Comparison of ENCODE assay signal across 1 cellular context in the genomic region with DNA sequence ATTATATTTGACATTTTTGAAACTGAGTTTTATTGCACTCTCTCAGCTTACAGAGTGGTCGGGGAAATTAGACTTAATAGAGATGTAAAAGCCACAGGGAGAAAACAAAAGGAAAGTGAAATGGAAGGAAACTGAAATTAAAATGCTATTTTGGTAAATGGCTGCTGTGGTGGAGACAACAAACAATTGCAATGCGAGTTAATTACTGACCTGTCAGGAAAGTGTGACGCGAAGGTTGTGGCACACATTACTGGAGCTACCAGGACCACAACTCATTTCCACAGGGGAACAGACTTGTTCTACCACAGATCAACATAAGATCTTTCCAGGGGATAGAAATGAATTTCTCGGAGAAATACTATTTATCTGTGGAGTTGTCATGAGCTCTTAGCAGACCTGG.
TF ChIP-seq lines count a peak whose summit lies in the region.

No MANE protein-coding gene starts in this region.

TF ChIP-seq in GM12878, 131 proteins besides CTCF, POLR2A, EP300 and RAD21 (continued from another document):
- TF ChIP-seq, protein P1, sequence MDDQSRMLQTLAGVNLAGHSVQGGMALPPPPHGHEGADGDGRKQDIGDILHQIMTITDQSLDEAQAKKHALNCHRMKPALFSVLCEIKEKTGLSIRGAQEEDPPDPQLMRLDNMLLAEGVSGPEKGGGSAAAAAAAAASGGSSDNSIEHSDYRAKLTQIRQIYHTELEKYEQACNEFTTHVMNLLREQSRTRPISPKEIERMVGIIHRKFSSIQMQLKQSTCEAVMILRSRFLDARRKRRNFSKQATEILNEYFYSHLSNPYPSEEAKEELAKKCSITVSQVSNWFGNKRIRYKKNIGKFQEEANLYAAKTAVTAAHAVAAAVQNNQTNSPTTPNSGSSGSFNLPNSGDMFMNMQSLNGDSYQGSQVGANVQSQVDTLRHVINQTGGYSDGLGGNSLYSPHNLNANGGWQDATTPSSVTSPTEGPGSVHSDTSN (IDR thresholded peaks at IDR 0.05; ENCODE audit: insufficient replicate concordance, low read depth, low read length): no peak
- TF ChIP-seq, protein P2, sequence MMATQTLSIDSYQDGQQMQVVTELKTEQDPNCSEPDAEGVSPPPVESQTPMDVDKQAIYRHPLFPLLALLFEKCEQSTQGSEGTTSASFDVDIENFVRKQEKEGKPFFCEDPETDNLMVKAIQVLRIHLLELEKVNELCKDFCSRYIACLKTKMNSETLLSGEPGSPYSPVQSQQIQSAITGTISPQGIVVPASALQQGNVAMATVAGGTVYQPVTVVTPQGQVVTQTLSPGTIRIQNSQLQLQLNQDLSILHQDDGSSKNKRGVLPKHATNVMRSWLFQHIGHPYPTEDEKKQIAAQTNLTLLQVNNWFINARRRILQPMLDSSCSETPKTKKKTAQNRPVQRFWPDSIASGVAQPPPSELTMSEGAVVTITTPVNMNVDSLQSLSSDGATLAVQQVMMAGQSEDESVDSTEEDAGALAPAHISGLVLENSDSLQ (IDR thresholded peaks at IDR 0.05): peak; percentile 55
- no peak for TF ChIP-seq CBFB (IDR thresholded peaks at IDR 0.05; ENCODE audit: low read depth)
- no peak for TF ChIP-seq CHD1 (IDR thresholded peaks at IDR 0.05; ENCODE audit: low read depth, low read length)
- no peak for TF ChIP-seq YY1 (IDR thresholded peaks at IDR 0.05; ENCODE audit: low read depth, low read length)
- TF ChIP-seq POLR2AphosphoS2 (IDR thresholded peaks at IDR 0.05; ENCODE audit: low read depth, low read length): no peak
- TF ChIP-seq, protein P3, sequence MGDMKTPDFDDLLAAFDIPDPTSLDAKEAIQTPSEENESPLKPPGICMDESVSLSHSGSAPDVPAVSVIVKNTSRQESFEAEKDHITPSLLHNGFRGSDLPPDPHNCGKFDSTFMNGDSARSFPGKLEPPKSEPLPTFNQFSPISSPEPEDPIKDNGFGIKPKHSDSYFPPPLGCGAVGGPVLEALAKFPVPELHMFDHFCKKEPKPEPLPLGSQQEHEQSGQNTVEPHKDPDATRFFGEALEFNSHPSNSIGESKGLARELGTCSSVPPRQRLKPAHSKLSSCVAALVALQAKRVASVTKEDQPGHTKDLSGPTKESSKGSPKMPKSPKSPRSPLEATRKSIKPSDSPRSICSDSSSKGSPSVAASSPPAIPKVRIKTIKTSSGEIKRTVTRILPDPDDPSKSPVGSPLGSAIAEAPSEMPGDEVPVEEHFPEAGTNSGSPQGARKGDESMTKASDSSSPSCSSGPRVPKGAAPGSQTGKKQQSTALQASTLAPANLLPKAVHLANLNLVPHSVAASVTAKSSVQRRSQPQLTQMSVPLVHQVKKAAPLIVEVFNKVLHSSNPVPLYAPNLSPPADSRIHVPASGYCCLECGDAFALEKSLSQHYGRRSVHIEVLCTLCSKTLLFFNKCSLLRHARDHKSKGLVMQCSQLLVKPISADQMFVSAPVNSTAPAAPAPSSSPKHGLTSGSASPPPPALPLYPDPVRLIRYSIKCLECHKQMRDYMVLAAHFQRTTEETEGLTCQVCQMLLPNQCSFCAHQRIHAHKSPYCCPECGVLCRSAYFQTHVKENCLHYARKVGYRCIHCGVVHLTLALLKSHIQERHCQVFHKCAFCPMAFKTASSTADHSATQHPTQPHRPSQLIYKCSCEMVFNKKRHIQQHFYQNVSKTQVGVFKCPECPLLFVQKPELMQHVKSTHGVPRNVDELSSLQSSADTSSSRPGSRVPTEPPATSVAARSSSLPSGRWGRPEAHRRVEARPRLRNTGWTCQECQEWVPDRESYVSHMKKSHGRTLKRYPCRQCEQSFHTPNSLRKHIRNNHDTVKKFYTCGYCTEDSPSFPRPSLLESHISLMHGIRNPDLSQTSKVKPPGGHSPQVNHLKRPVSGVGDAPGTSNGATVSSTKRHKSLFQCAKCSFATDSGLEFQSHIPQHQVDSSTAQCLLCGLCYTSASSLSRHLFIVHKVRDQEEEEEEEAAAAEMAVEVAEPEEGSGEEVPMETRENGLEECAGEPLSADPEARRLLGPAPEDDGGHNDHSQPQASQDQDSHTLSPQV (IDR thresholded peaks at IDR 0.05): no peak
- TF ChIP-seq TCF12 (IDR thresholded peaks at IDR 0.05; ENCODE audit: low read depth, low read length): no peak
- no peak for TF ChIP-seq KAT2A (conservative IDR thresholded peaks at IDR 0.05; ENCODE audit: control insufficient read depth, low read depth, low read length)
- TF ChIP-seq, protein P4, sequence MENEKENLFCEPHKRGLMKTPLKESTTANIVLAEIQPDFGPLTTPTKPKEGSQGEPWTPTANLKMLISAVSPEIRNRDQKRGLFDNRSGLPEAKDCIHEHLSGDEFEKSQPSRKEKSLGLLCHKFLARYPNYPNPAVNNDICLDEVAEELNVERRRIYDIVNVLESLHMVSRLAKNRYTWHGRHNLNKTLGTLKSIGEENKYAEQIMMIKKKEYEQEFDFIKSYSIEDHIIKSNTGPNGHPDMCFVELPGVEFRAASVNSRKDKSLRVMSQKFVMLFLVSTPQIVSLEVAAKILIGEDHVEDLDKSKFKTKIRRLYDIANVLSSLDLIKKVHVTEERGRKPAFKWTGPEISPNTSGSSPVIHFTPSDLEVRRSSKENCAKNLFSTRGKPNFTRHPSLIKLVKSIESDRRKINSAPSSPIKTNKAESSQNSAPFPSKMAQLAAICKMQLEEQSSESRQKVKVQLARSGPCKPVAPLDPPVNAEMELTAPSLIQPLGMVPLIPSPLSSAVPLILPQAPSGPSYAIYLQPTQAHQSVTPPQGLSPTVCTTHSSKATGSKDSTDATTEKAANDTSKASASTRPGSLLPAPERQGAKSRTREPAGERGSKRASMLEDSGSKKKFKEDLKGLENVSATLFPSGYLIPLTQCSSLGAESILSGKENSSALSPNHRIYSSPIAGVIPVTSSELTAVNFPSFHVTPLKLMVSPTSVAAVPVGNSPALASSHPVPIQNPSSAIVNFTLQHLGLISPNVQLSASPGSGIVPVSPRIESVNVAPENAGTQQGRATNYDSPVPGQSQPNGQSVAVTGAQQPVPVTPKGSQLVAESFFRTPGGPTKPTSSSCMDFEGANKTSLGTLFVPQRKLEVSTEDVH (IDR thresholded peaks at IDR 0.05; ENCODE audit: low read depth, partially characterized antibody): no peak
- TF ChIP-seq PAX5 (IDR thresholded peaks at IDR 0.05; ENCODE audit: borderline replicate concordance, low read depth, low read length): no peak
- TF ChIP-seq, protein P5, sequence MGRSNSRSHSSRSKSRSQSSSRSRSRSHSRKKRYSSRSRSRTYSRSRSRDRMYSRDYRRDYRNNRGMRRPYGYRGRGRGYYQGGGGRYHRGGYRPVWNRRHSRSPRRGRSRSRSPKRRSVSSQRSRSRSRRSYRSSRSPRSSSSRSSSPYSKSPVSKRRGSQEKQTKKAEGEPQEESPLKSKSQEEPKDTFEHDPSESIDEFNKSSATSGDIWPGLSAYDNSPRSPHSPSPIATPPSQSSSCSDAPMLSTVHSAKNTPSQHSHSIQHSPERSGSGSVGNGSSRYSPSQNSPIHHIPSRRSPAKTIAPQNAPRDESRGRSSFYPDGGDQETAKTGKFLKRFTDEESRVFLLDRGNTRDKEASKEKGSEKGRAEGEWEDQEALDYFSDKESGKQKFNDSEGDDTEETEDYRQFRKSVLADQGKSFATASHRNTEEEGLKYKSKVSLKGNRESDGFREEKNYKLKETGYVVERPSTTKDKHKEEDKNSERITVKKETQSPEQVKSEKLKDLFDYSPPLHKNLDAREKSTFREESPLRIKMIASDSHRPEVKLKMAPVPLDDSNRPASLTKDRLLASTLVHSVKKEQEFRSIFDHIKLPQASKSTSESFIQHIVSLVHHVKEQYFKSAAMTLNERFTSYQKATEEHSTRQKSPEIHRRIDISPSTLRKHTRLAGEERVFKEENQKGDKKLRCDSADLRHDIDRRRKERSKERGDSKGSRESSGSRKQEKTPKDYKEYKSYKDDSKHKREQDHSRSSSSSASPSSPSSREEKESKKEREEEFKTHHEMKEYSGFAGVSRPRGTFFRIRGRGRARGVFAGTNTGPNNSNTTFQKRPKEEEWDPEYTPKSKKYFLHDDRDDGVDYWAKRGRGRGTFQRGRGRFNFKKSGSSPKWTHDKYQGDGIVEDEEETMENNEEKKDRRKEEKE (IDR thresholded peaks at IDR 0.05): no peak
- TF ChIP-seq MEF2A (IDR thresholded peaks at IDR 0.05; ENCODE audit: insufficient read depth, low read depth, low read length): peak; percentile 73; the same call in 1 of the 2 replicates
- peak; percentile 72 to 77 for TF ChIP-seq IKZF2 (IDR thresholded peaks at IDR 0.05)
- TF ChIP-seq SMC3 (IDR thresholded peaks at IDR 0.05; ENCODE audit: borderline replicate concordance, low read length): no peak
- TF ChIP-seq, protein P6, sequence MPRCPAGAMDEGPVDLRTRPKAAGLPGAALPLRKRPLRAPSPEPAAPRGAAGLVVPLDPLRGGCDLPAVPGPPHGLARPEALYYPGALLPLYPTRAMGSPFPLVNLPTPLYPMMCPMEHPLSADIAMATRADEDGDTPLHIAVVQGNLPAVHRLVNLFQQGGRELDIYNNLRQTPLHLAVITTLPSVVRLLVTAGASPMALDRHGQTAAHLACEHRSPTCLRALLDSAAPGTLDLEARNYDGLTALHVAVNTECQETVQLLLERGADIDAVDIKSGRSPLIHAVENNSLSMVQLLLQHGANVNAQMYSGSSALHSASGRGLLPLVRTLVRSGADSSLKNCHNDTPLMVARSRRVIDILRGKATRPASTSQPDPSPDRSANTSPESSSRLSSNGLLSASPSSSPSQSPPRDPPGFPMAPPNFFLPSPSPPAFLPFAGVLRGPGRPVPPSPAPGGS (IDR thresholded peaks at IDR 0.05; ENCODE audit: borderline replicate concordance, insufficient read depth, low read depth, low read length, poor library complexity, severe bottlenecking): no peak
- no peak for TF ChIP-seq ZBED1 (IDR thresholded peaks at IDR 0.05; ENCODE audit: borderline replicate concordance)
